ENCODE assay signal across 8 cellular contexts in the genomic region with DNA sequence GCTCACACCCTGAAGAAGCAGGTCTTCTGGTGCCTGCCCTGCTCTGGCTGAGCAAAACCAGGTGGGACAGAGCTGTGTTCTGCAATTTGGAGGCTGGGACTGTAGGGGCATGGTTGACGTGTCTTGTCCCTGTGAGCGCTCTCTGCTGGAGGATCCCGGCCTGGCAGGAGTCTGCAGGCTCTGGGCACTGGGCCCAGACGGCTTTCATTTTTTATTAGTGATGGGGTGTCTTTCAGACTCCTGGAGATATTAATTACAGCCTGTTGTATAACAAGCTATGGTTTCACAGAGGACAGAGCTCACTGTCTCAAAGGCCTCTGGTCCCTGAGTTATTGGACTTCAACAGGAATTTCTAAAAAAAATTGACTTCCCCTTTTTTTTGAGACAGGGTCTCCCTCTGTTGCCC. TPM values are rescaled to one million over a fixed set of nuclear protein-coding genes. Genes with fewer than 3 reads are reported as not detected.
DNase-seq lines count a peak whose midpoint lies in the region; ATAC-seq and TF ChIP-seq lines count a peak whose summit lies in the region.

No MANE protein-coding gene starts in this region.

- CTCF ChIA-PET in activated naive CD4-positive, alpha-beta T cell treated with anti-CD3 and anti-CD28 coated beads, Interleukin-2, amount 10 ng/mL, durations not matched to agents 7 days and 5 days (lab: Charles Lee): interaction anchor here (0.6 to 1.9 kb wide), 8 partner anchors 14 to 99 kb away, joined by 3 to 15 read pairs (median 4); partner anchors contain the start of gene AP3S2

- H3K27me3 Mint-ChIP-seq in activated naive CD4-positive, alpha-beta T cell treated with anti-CD3 and anti-CD28 coated beads, Interleukin-2, amount 10 ng/mL, durations not matched to agents 7 days and 5 days: peaks cover 49% of the 10 kb centered on the region

- H3K4me3 ChIP-seq in BLaER1 (no peak overlapping the region), left ventricle myocardium inferior (no peak overlapping the region)

- H3K36me3 ChIP-seq in BLaER1 (no peaks in the 10 kb centered on the region), left ventricle myocardium inferior (no peaks in the 10 kb centered on the region)

- H3K4me1 Mint-ChIP-seq in activated naive CD4-positive, alpha-beta T cell treated with anti-CD3 and anti-CD28 coated beads, Interleukin-2, amount 10 ng/mL, durations not matched to agents 7 days and 5 days: no peaks in the 10 kb centered on the region

- no peak overlapping the region for H3K9ac ChIP-seq in BLaER1

- peaks cover 30% of the 10 kb centered on the region for H3K4me1 ChIP-seq in BLaER1
- no peaks in the 10 kb centered on the region for H3K4me1 ChIP-seq in left ventricle myocardium inferior

- H3K4me3 Mint-ChIP-seq in activated naive CD4-positive, alpha-beta T cell treated with anti-CD3 and anti-CD28 coated beads, Interleukin-2, amount 10 ng/mL, durations not matched to agents 7 days and 5 days: no peak overlapping the region

- ATAC-seq in GM18873 (IDR thresholded peaks at IDR 0.05; ENCODE audit: low FRiP score, unreplicated experiment) (peak; percentile 73), HG03159 (IDR thresholded peaks at IDR 0.05; ENCODE audit: unreplicated experiment) (peak; percentile 93), sciatic nerve (peak; percentile 73), GM18858 (IDR thresholded peaks at IDR 0.05; ENCODE audit: unreplicated experiment) (no peak)

- intact Hi-C loops in left ventricle myocardium inferior (cut with micrococcal nuclease): no loop called here
- intact Hi-C loops in sciatic nerve (cut with DNase I): no loop called here

- H3K4me2 ChIP-seq in BLaER1: peak overlapping the region; percentile 38

- no peak overlapping the region for H3K27ac Mint-ChIP-seq in activated naive CD4-positive, alpha-beta T cell treated with anti-CD3 and anti-CD28 coated beads, Interleukin-2, amount 10 ng/mL, durations not matched to agents 7 days and 5 days

- H3K27ac ChIP-seq in BLaER1: no peak overlapping the region
- no peak overlapping the region for H3K27ac ChIP-seq in left ventricle myocardium inferior (replicated peaks)

- H3K9me3 ChIP-seq in BLaER1 (peaks cover 10% of the 10 kb centered on the region), left ventricle myocardium inferior (replicated peaks) (no peaks in the 10 kb centered on the region)

- H3K36me3 Mint-ChIP-seq in activated naive CD4-positive, alpha-beta T cell treated with anti-CD3 and anti-CD28 coated beads, Interleukin-2, amount 10 ng/mL, durations not matched to agents 7 days and 5 days: no peaks in the 10 kb centered on the region

- no peaks in the 10 kb centered on the region for H4K20me1 ChIP-seq in BLaER1

- DNase-seq in RKO (ENCODE audit: low spot score) (peak; percentile 54), left ventricle myocardium inferior (peak; percentile 46), sciatic nerve (ENCODE audit: low spot score) (peak; percentile 63)
- DNase-seq in activated naive CD4-positive, alpha-beta T cell treated with anti-CD3 and anti-CD28 coated beads, Interleukin-2, amount 10 ng/mL, durations not matched to agents 7 days and 5 days: peak; percentile 67

- H3K27me3 ChIP-seq in BLaER1 (no peaks in the 10 kb centered on the region), left ventricle myocardium inferior (ENCODE audit: low read depth) (no peaks in the 10 kb centered on the region)

- peak; percentile 71 for TF ChIP-seq CTCF in left ventricle myocardium inferior (IDR thresholded peaks at IDR 0.05; ENCODE audit: borderline replicate concordance)

- peaks cover 2% of the 10 kb centered on the region for H3K9me3 Mint-ChIP-seq in activated naive CD4-positive, alpha-beta T cell treated with anti-CD3 and anti-CD28 coated beads, Interleukin-2, amount 10 ng/mL, durations not matched to agents 7 days and 5 days

RNA-seq across cellular contexts. Expression of gene ZNF710, which starts 29.5 kb away (rescaled TPM):
- 5.5 TPM for total RNA-seq in left ventricle myocardium inferior
- 20.2 TPM for total RNA-seq in sciatic nerve

RNA-seq across cellular contexts. Expression of gene ARPIN, which starts 58.8 kb away (rescaled TPM):
- total RNA-seq in left ventricle myocardium inferior (11.4 TPM), sciatic nerve (30.1 TPM)
